16 cellular contexts compared by ENCODE assay signal in genomic region chr13:104872153-104872552, GRCh38.
A peak's percentile ranks its signal among the peaks of the same experiment; 100 is the strongest.
DNase-seq lines count a peak whose midpoint lies in the region; ATAC-seq and TF ChIP-seq lines count a peak whose summit lies in the region.
"Had no signal": no experiment of that assay in that cellular context is flagged by ENCODE, and none has a peak within 500 bp of the region (broad histone marks: within the 10 kb centered on the region; RNA-seq: fewer than 3 reads in every experiment).

No MANE protein-coding gene starts in this region.

- H3K23ac ChIP-seq in neuronal stem cell (ENCODE audit: low read depth, low read length, poor library complexity), result no peak overlapping the region

- H4K91ac ChIP-seq in neuronal stem cell (ENCODE audit: low read depth, low read length, poor library complexity), result no peak overlapping the region

- no peaks in the 10 kb centered on the region for H3K79me2 ChIP-seq in GM23338 (replicated peaks; ENCODE audit: insufficient read depth)

- H2BK15ac ChIP-seq in neuronal stem cell (ENCODE audit: low read length), result no peak overlapping the region

- WGBS in neuronal stem cell (ENCODE audit: extremely low coverage in 2 of 2, insufficient read length in 2 of 2, insufficient replicate concordance in 1 of 2), 2 donors, result no CpG with 5 or more reads among the region's 4 CpGs

- H3K4me3 Mint-ChIP-seq in GM23338, result no peak overlapping the region
- H3K4me3 Mint-ChIP-seq: CD14-positive monocyte; CD8-positive, alpha-beta T cell had no signal

- no peak overlapping the region for H3K14ac ChIP-seq in neuronal stem cell (ENCODE audit: low read length)

- no peaks in the 10 kb centered on the region for H3K27me3 Mint-ChIP-seq in GM23338 (ENCODE audit: insufficient read depth, low read depth, poor library complexity)

- H3K27ac Mint-ChIP-seq in GM23338, result no peak overlapping the region
- H3K27ac Mint-ChIP-seq: CD8-positive, alpha-beta T cell had no signal

- H3K4me3 ChIP-seq in GM23338, result no peak overlapping the region
- no peak overlapping the region for H3K4me3 ChIP-seq in NT2/D1 (ENCODE audit: insufficient read length, low read depth)
- no peak overlapping the region for H3K4me3 ChIP-seq in neuronal stem cell (ENCODE audit: low read length in 2 of 2)
- H3K4me3 ChIP-seq: A549, K562 had no signal

- H3K27me3 ChIP-seq in GM23338 (ENCODE audit: insufficient read depth), result no peaks in the 10 kb centered on the region
- H3K27me3 ChIP-seq in NT2/D1 (ENCODE audit: insufficient read depth, insufficient read length), result no peaks in the 10 kb centered on the region
- no peaks in the 10 kb centered on the region for H3K27me3 ChIP-seq in neuronal stem cell (ENCODE audit: control insufficient read depth in 3 of 3, insufficient read depth in 3 of 3, low read depth in 1 of 3, low read length in 3 of 3)

- H3K79me1 ChIP-seq in neuronal stem cell (ENCODE audit: low read depth, low read length), result no peaks in the 10 kb centered on the region

- H3K9ac ChIP-seq in NT2/D1 (ENCODE audit: insufficient read length, low read depth) (no peak overlapping the region), neuronal stem cell (ENCODE audit: low read depth, low read length, poor library complexity) (no peak overlapping the region)

- no peaks in the 10 kb centered on the region; the same call in 2 of the 3 replicates for H3K9me3 Mint-ChIP-seq in GM23338

- no peak overlapping the region for H2BK12ac ChIP-seq in neuronal stem cell (ENCODE audit: low read length)

- H3K4me1 ChIP-seq in GM23338 (ENCODE audit: insufficient read depth) (no peaks in the 10 kb centered on the region), NT2/D1 (ENCODE audit: insufficient read depth, insufficient read length) (no peaks in the 10 kb centered on the region), neuronal stem cell (ENCODE audit: control insufficient read depth in 2 of 2, insufficient read depth in 1 of 2, low read depth in 1 of 2, low read length in 2 of 2) (no peaks in the 10 kb centered on the region)
- H3K4me1 ChIP-seq: A549, Caco-2 had no signal

- H2AFZ ChIP-seq in GM23338 (no peak overlapping the region), neuronal stem cell (ENCODE audit: low read length) (peak overlapping the region; percentile 33)

- no peak overlapping the region for H2BK5ac ChIP-seq in neuronal stem cell (ENCODE audit: low read length)

- H2BK120ac ChIP-seq in neuronal stem cell (ENCODE audit: low read depth, low read length), result no peak overlapping the region

- ATAC-seq in GM23338 (peak; percentile 71), GM19455 (IDR thresholded peaks at IDR 0.05; ENCODE audit: unreplicated experiment) (no peak), GM19397 (IDR thresholded peaks at IDR 0.05; ENCODE audit: unreplicated experiment) (no peak)
- ATAC-seq: A549; CD8-positive, alpha-beta T cell; K562 had no signal

- H3K4me2 ChIP-seq in GM23338, result no peak overlapping the region
- no peak overlapping the region for H3K4me2 ChIP-seq in neuronal stem cell (ENCODE audit: insufficient read depth, low read length, poor library complexity, severe bottlenecking)
- H3K4me2 ChIP-seq: A549 had no signal

- no peak overlapping the region for H2AK5ac ChIP-seq in neuronal stem cell (ENCODE audit: low read depth, low read length)

- no peak overlapping the region for H4K8ac ChIP-seq in neuronal stem cell (ENCODE audit: low read depth, low read length)

- H3K9me3 ChIP-seq in NT2/D1 (ENCODE audit: insufficient read depth, low read length) (no peaks in the 10 kb centered on the region), neuronal stem cell (replicated peaks in 1 of 2; ENCODE audit: control insufficient read depth in 2 of 2, insufficient read depth in 1 of 2, low read depth in 1 of 2, low read length in 2 of 2) (no peaks in the 10 kb centered on the region)
- H3K9me3 ChIP-seq: A549, Caco-2 had no signal

- no peaks in the 10 kb centered on the region for H4K20me1 ChIP-seq in GM23338 (replicated peaks; ENCODE audit: insufficient read depth)

- peak; percentile 3 for DNase-seq in GM23338 (ENCODE audit: low spot score)
- peak; percentile 25 for DNase-seq in NT2/D1 (ENCODE audit: low read depth, low spot score)
- peak; percentile 65 for DNase-seq in islet precursor cell
- DNase-seq in neuronal stem cell (ENCODE audit: low spot score), result no peak
- DNase-seq in DMS53 treated with DMSO at 0.1 percent for 48 hours (lab: John Stamatoyannopoulos, UW; ENCODE audit: unreplicated experiment), result no peak
- DNase-seq: Caco-2; CD8-positive, alpha-beta T cell; DMS79; EL; GDM1; H7 had no signal

- 0 out of 3 replicates have a peak, but pooled peaks cover 3% of the 10 kb centered on the region for H3K4me1 Mint-ChIP-seq in GM23338

- H3K36me3 ChIP-seq in GM23338 (ENCODE audit: insufficient read depth) (no peaks in the 10 kb centered on the region), NT2/D1 (ENCODE audit: insufficient read depth, insufficient read length, low read length) (no peaks in the 10 kb centered on the region), neuronal stem cell (replicated peaks in 1 of 2; ENCODE audit: control insufficient read depth in 2 of 2, insufficient read depth in 2 of 2, low read length in 2 of 2) (no peaks in the 10 kb centered on the region)

- no peaks in the 10 kb centered on the region for H3K36me3 Mint-ChIP-seq in GM23338 (ENCODE audit: low read depth)
- H3K36me3 Mint-ChIP-seq: CD14-positive monocyte; CD8-positive, alpha-beta T cell had no signal

- TF ChIP-seq CTCF in GM23338 (conservative IDR thresholded peaks at IDR 0.05; ENCODE audit: low read depth in 2 of 2), result no peak

- H3F3A ChIP-seq in GM23338 (replicated peaks; ENCODE audit: low read depth), result no peaks in the 10 kb centered on the region

- H3K4ac ChIP-seq in neuronal stem cell (ENCODE audit: low read length), result no peak overlapping the region

- H3K27ac ChIP-seq in GM23338 (ENCODE audit: low read depth), result no peak overlapping the region
- no peak overlapping the region for H3K27ac ChIP-seq in neuronal stem cell (replicated peaks; ENCODE audit: low read length)
- H3K27ac ChIP-seq: A549 had no signal

- no peaks in the 10 kb centered on the region for H3K9me2 ChIP-seq in GM23338 (ENCODE audit: insufficient read depth)

- no peak overlapping the region for H3K18ac ChIP-seq in neuronal stem cell (ENCODE audit: low read length)

TF ChIP-seq in GM23338, 12 proteins besides CTCF, POLR2A, EP300 and RAD21 (continues in another document):
- no peak for TF ChIP-seq STAT1 (IDR thresholded peaks at IDR 0.05; ENCODE audit: unreplicated experiment)
- TF ChIP-seq POLR2AphosphoS5 (IDR thresholded peaks at IDR 0.05; ENCODE audit: low read depth), result no peak
- TF ChIP-seq ZNF462 (CRISPR knock-in tag; IDR thresholded peaks at IDR 0.05), result no peak
- no peak for TF ChIP-seq JUNB (IDR thresholded peaks at IDR 0.05; ENCODE audit: unreplicated experiment)
- no peak for TF ChIP-seq NANOG (IDR thresholded peaks at IDR 0.05; ENCODE audit: borderline replicate concordance)

Comparison
In these comparisons a context has a peak if more than half of its experiments do, and no peak if none do; other contexts are left out.
1. DNase-seq: peak in GM23338 (single experiment), NT2/D1 (single experiment) and islet precursor cell (single experiment); none in neuronal stem cell (single experiment) and DMS53 treated with DMSO at 0.1 percent for 48 hours (single experiment).